ENCODE assay signal across 22 cellular contexts in genomic region chr6:105370316-105370715, GRCh38.
"Had no signal": no experiment of that assay in that cellular context is flagged by ENCODE, and none has a peak within 500 bp of the region (broad histone marks: within the 10 kb centered on the region; RNA-seq: fewer than 3 reads in every experiment).

No MANE protein-coding gene starts in this region.

- H3K27ac Mint-ChIP-seq: activated CD4-positive, alpha-beta T cell treated with anti-CD3 and anti-CD28 coated beads, Interleukin-2, amount 10 ng/mL, durations not matched to agents 7 days and 5 days; activated CD8-positive, alpha-beta T cell treated with anti-CD3 and anti-CD28 coated beads, Interleukin-2, amount 10 ng/mL, durations not matched to agents 7 days and 5 days; activated T-helper 1 cell treated with anti-CD3 and anti-CD28 coated beads, Interleukin-12 subunit alpha, Interleukin-12 subunit beta, Interleukin-2, Interleukin-4 antibody, amounts not matched to agents 30 ng/mL and 10 ng/mL and 1 ng/mL, durations not matched to agents 14 hours and 24 hours and 36 hours; T-cell; T-helper 2 cell treated with Interferon-gamma antibody and Interleukin-4, amounts not matched to agents 5 μg/mL and 100 μg/mL, for 36 hours had no signal

- H3K27ac ChIP-seq: adrenal gland, ascending aorta, coronary artery, lower lobe of right lung, prostate gland, thoracic aorta, upper lobe of right lung, WERI-Rb-1 had no signal

- H3K4me3 Mint-ChIP-seq: activated CD4-positive, alpha-beta T cell treated with anti-CD3 and anti-CD28 coated beads, Interleukin-2, amount 10 ng/mL, durations not matched to agents 7 days and 5 days; activated CD8-positive, alpha-beta T cell treated with anti-CD3 and anti-CD28 coated beads, Interleukin-2, amount 10 ng/mL, durations not matched to agents 7 days and 5 days; activated naive CD8-positive, alpha-beta T cell; activated T-helper 1 cell treated with anti-CD3 and anti-CD28 coated beads, Interleukin-12 subunit alpha, Interleukin-12 subunit beta, Interleukin-2, Interleukin-4 antibody, amounts not matched to agents 30 ng/mL and 10 ng/mL and 1 ng/mL, durations not matched to agents 14 hours and 24 hours and 36 hours; naive thymus-derived CD8-positive, alpha-beta T cell; T-cell; T-helper 2 cell treated with Interferon-gamma antibody and Interleukin-4, amounts not matched to agents 5 μg/mL and 100 μg/mL, for 36 hours had no signal

- DNase-seq: activated CD4-positive, alpha-beta T cell treated with anti-CD3 and anti-CD28 coated beads, Interleukin-2, amount 10 ng/mL, durations not matched to agents 7 days and 5 days; activated CD4-positive, CD25-positive, alpha-beta regulatory T cell treated with anti-CD3 and anti-CD28 coated beads, Interleukin-2, amount 50 U/mL, for 72 hours; activated CD8-positive, alpha-beta T cell treated with anti-CD3 and anti-CD28 coated beads, Interleukin-2, amount 10 ng/mL, durations not matched to agents 7 days and 5 days; activated gamma-delta T cell treated with Interleukin-2 at 50 U/mL for 16 hours; adrenal gland; kidney; lower lobe of right lung; naive thymus-derived CD8-positive, alpha-beta T cell; stimulated activated CD4-positive, alpha-beta T cell treated with anti-CD3 and anti-CD28 coated beads, Interleukin-2, amount 100 ng/mL, for 48 hours; stimulated activated naive CD4-positive, alpha-beta T cell; T-cell; upper lobe of right lung; WERI-Rb-1 had no signal

- H3K27me3 ChIP-seq: adrenal gland, ascending aorta, upper lobe of right lung had no signal

- H3K9me3 Mint-ChIP-seq: activated CD4-positive, alpha-beta T cell treated with anti-CD3 and anti-CD28 coated beads, Interleukin-2, amount 10 ng/mL, durations not matched to agents 7 days and 5 days; activated T-helper 1 cell treated with anti-CD3 and anti-CD28 coated beads, Interleukin-12 subunit alpha, Interleukin-12 subunit beta, Interleukin-2, Interleukin-4 antibody, amounts not matched to agents 30 ng/mL and 10 ng/mL and 1 ng/mL, durations not matched to agents 14 hours and 24 hours and 36 hours; naive thymus-derived CD8-positive, alpha-beta T cell; T-cell; T-helper 2 cell treated with Interferon-gamma antibody and Interleukin-4, amounts not matched to agents 5 μg/mL and 100 μg/mL, for 36 hours had no signal

- H3K36me3 ChIP-seq: prostate gland had no signal

- H3K4me3 ChIP-seq: adrenal gland, ascending aorta, coronary artery, lower lobe of right lung, prostate gland, thoracic aorta, upper lobe of right lung had no signal

- ATAC-seq: activated CD8-positive, alpha-beta T cell treated with anti-CD3 and anti-CD28 coated beads, Interleukin-2, amount 10 ng/mL, durations not matched to agents 7 days and 5 days; lower lobe of right lung; naive thymus-derived CD8-positive, alpha-beta T cell; T-cell; upper lobe of right lung had no signal

- FAIRE-seq: endometrium, kidney, TTC549 had no signal

- H3K9me3 ChIP-seq: adrenal gland, ascending aorta, lower lobe of right lung, prostate gland, thoracic aorta, upper lobe of right lung had no signal

- H3K4me1 ChIP-seq: adrenal gland, ascending aorta, lower lobe of right lung, prostate gland had no signal

- H3K27me3 Mint-ChIP-seq: activated CD4-positive, alpha-beta T cell treated with anti-CD3 and anti-CD28 coated beads, Interleukin-2, amount 10 ng/mL, durations not matched to agents 7 days and 5 days; activated naive CD8-positive, alpha-beta T cell; naive thymus-derived CD8-positive, alpha-beta T cell; T-cell had no signal
